In the genomic region with DNA sequence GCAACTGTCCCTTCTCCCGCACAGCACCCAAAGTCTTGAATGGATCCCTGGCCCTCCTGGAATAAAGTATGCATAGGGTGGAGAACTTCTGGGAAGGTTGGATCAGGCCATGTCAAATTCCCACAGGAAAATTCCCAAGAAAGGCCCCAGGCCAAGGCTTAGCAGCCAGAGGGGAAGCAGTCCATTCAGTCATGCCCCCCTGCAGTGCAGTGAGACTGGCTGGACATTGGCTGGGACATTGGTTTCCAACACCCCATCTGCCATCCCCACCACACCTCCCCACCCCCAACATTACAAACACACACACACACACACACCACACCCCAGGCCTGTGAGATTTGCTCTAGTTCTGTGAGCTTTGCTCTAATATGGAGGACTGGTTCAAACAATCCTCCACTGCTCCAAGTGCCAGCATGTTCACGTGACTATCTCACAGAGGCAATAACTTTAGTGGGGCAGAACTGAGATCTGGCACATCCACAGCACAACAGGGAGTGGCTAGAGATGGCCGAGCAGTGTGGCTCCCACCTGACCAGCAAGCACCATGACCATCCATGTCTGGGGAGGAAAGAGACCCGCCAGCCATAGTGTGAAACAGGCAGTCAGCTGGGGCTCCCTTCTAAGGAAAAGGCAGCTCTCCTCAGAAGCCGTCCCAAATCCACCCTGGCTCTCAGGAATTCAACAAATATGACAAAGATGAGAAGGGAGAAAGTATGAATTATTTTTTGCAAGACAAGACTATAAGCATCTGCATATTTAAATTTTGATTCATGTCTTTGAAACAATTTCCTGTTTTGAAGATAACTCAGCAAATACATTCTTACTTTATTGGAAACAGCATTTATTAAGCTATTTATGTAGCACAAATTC, we compare ENCODE assay signal across 24 cellular contexts. TPM values are rescaled to one million over a fixed set of nuclear protein-coding genes. Genes with fewer than 3 reads are reported as not detected.
A peak's percentile ranks its signal among the peaks of the same experiment; 100 is the strongest.
DNase-seq lines count a peak whose midpoint lies in the region; TF ChIP-seq lines count a peak whose summit lies in the region.
"Had no signal": no experiment of that assay in that cellular context is flagged by ENCODE, and none has a peak within 500 bp of the region (broad histone marks: within the 10 kb centered on the region; RNA-seq: fewer than 3 reads in every experiment).

No MANE protein-coding gene starts in this region.

- H3K27me3 ChIP-seq in AG04450 (ENCODE audit: control insufficient read depth, insufficient read depth, low read length) (no peaks in the 10 kb centered on the region), breast epithelium (no peaks in the 10 kb centered on the region)
- H3K27me3 ChIP-seq: ovary, sigmoid colon had no signal

- H3K36me3 Mint-ChIP-seq in HFFc6 (ENCODE audit: low read depth) (no peaks in the 10 kb centered on the region), neural crest cell (ENCODE audit: low read depth) (no peaks in the 10 kb centered on the region)
- H3K36me3 Mint-ChIP-seq: brain had no signal

- POLR2A ChIA-PET in AG04450 (lab: Yijun Ruan, JAX) = interaction anchor here (1.5 to 1.9 kb wide), 2 partner anchors 30 to 37 kb away, joined by 4 to 6 read pairs; no protein-coding TSS in a partner anchor

- peak overlapping the region; percentile 74 for H3K4me3 Mint-ChIP-seq in HFFc6
- no peak overlapping the region for H3K4me3 Mint-ChIP-seq in neural crest cell
- H3K4me3 Mint-ChIP-seq: activated CD4-positive, alpha-beta T cell treated with anti-CD3 and anti-CD28 coated beads, Interleukin-2, amount 10 ng/mL, durations not matched to agents 7 days and 5 days; brain; CD4-positive, alpha-beta T cell had no signal

- DNase-seq in AG04450 (ENCODE audit: low read depth, low spot score) = no peak
- no peak for DNase-seq in HFFc6
- no peak for DNase-seq in breast epithelium (ENCODE audit: low spot score in 2 of 2)
- no peak for DNase-seq in neural crest cell (ENCODE audit: low read depth, low spot score)
- no peak for DNase-seq in activated CD4-positive, alpha-beta T cell treated with anti-CD3 and anti-CD28 coated beads for 48 hours
- DNase-seq in stimulated activated naive CD4-positive, alpha-beta T cell treated with Interleukin-2 at 50 U/mL for 16 hours (lab: John Stamatoyannopoulos, UW) = no peak
- no peak for DNase-seq in DMS153 treated with DMSO at 0.1 percent for 48 hours (lab: John Stamatoyannopoulos, UW; ENCODE audit: unreplicated experiment)
- no peak for DNase-seq in stimulated activated CD4-positive, alpha-beta T cell treated with anti-CD3 and anti-CD28 coated beads, Interleukin-15, amount 100 ng/mL, for 24 hours
- DNase-seq: activated CD4-positive, alpha-beta T cell treated with anti-CD3 and anti-CD28 coated beads, Interleukin-2, amount 10 ng/mL, durations not matched to agents 7 days and 5 days; CD4-positive, alpha-beta T cell; esophagus squamous epithelium; kidney glomerular epithelial cell; NCI-H1417; NCI-H510A treated with DMSO at 0.1 percent for 48 hours; sigmoid colon; substantia nigra had no signal

- H3K4me1 Mint-ChIP-seq in HFFc6 (ENCODE audit: low read depth) (peaks cover 39% of the 10 kb centered on the region), neural crest cell (peaks cover 3% of the 10 kb centered on the region)
- H3K4me1 Mint-ChIP-seq: activated CD4-positive, alpha-beta T cell treated with anti-CD3 and anti-CD28 coated beads, Interleukin-2, amount 10 ng/mL, durations not matched to agents 7 days and 5 days had no signal

- H3K27ac ChIP-seq in AG04450 (ENCODE audit: low read depth, low read length) = peak overlapping the region; percentile 96
- H3K27ac ChIP-seq in breast epithelium = peak overlapping the region; percentile 68 to 84
- H3K27ac ChIP-seq: RWPE1, VCaP had no signal

- TF ChIP-seq CTCF in AG04450 (IDR thresholded peaks at IDR 0.05; ENCODE audit: low read depth, low read length) (no peak), HFFc6 (IDR thresholded peaks at IDR 0.05) (no peak), breast epithelium (IDR thresholded peaks at IDR 0.05) (no peak), neural crest cell (conservative IDR thresholded peaks at IDR 0.05) (no peak)

- H3K27me3 Mint-ChIP-seq in HFFc6 (ENCODE audit: insufficient read depth) (peaks cover 21% of the 10 kb centered on the region), neural crest cell (ENCODE audit: low read depth) (no peaks in the 10 kb centered on the region)

- H3K4me3 ChIP-seq in AG04450 (ENCODE audit: low read depth, low read length) (no peak overlapping the region), breast epithelium (no peak overlapping the region)
- H3K4me3 ChIP-seq: esophagus squamous epithelium, ovary, sigmoid colon had no signal

- H3K9me3 Mint-ChIP-seq in HFFc6 (peaks cover 4% of the 10 kb centered on the region; the same call in 1 of the 2 replicates), neural crest cell (peaks cover 7% of the 10 kb centered on the region)
- H3K9me3 Mint-ChIP-seq: activated CD4-positive, alpha-beta T cell treated with anti-CD3 and anti-CD28 coated beads, Interleukin-2, amount 10 ng/mL, durations not matched to agents 7 days and 5 days; CD4-positive, alpha-beta T cell had no signal

- intact Hi-C loops in breast epithelium (cut with DNase I; ENCODE audit: low total_unique reads) = loop anchor here (1.0 kb wide), 1 partner anchor 43 kb away; no protein-coding TSS in a partner anchor

- H3K9me3 ChIP-seq in AG04450 (ENCODE audit: control insufficient read depth, insufficient read depth, low read length) = no peaks in the 10 kb centered on the region
- no peaks in the 10 kb centered on the region for H3K9me3 ChIP-seq in breast epithelium
- H3K9me3 ChIP-seq: esophagus squamous epithelium, ovary, sigmoid colon had no signal

- CTCF ChIA-PET in AG04450 (lab: Charles Lee) = interaction anchor here (0.5 to 1.4 kb wide), 3 partner anchors 12 to 485 kb away, joined by 3 to 6 read pairs (median 3); no protein-coding TSS in a partner anchor

- no peaks in the 10 kb centered on the region for H3K4me1 ChIP-seq in breast epithelium
- H3K4me1 ChIP-seq: sigmoid colon had no signal

- H3K27ac Mint-ChIP-seq in HFFc6 (peak overlapping the region; percentile 95), neural crest cell (ENCODE audit: unreplicated experiment) (peak overlapping the region; percentile 67)
- H3K27ac Mint-ChIP-seq: activated CD4-positive, alpha-beta T cell treated with anti-CD3 and anti-CD28 coated beads, Interleukin-2, amount 10 ng/mL, durations not matched to agents 7 days and 5 days; CD4-positive, alpha-beta T cell had no signal

- no peaks in the 10 kb centered on the region for H3K36me3 ChIP-seq in breast epithelium
- H3K36me3 ChIP-seq: esophagus squamous epithelium, ovary, sigmoid colon had no signal

- no peak for TF ChIP-seq POLR2A in breast epithelium (IDR thresholded peaks at IDR 0.05)

RNA-seq across cellular contexts. Expression of gene FAM170B, which starts 6.7 kb away (rescaled TPM):
- not detected in 2 replicates for polyA plus RNA-seq in AG04450 (2011; rRNA removed)
- not detected in 2 replicates for polyA minus RNA-seq in AG04450 (2011; rRNA and poly(A)+ RNA removed)
- not detected for total RNA-seq in HFFc6 (2021; fragmentation: NEBNext Ultra II Directional; extraction: Animal tissue kit (Norgen Biotek cat#: 25700))
- total RNA-seq in breast epithelium (not detected), neural crest cell (not detected in 2 replicates)
- total RNA-seq: activated CD4-positive, alpha-beta T cell treated with anti-CD3 and anti-CD28 coated beads, Interleukin-2, amount 10 ng/mL, durations not matched to agents 7 days and 5 days; CD4-positive, alpha-beta T cell; esophagus squamous epithelium; glomerular endothelial cell; HepG2; lung microvascular endothelial cell; ovary; sigmoid colon; ureter had no signal
- polyA plus RNA-seq: HepG2, ovary, sigmoid colon had no signal

RNA-seq across cellular contexts. Expression of gene VSTM4, which starts 25.2 kb away (rescaled TPM):
- polyA plus RNA-seq in AG04450 (2011; rRNA removed) = 3.6 and 3.9 TPM in 2 replicates
- 4.0 and 4.3 TPM in 2 replicates for polyA minus RNA-seq in AG04450 (2011; rRNA and poly(A)+ RNA removed)
- under 1 TPM in 5 of 6 experiments, not detected in 1; 0.05 to 0.24 (median 0.14) TPM for total RNA-seq in HFFc6 (2021; fragmentation: NEBNext Ultra II Directional; extraction: Animal tissue kit (Norgen Biotek cat#: 25700))
- total RNA-seq in breast epithelium = 10 to 100 TPM in 1 of 3 donors, 1 to 10 TPM in 2; 8.5 to 17.3 (median 9.5) TPM
- total RNA-seq in neural crest cell = 2.2 and 2.3 TPM in 2 replicates
- total RNA-seq: HepG2 had no signal
- polyA plus RNA-seq: HepG2 had no signal

RNA-seq across cellular contexts. Expression of gene TMEM273, which starts 47.6 kb away (rescaled TPM):
- not detected in 2 replicates for polyA plus RNA-seq in AG04450 (2011; rRNA removed)
- not detected in 2 replicates for polyA minus RNA-seq in AG04450 (2011; rRNA and poly(A)+ RNA removed)
- total RNA-seq in HFFc6 (2021; fragmentation: NEBNext Ultra II Directional; extraction: Animal tissue kit (Norgen Biotek cat#: 25700)) = not detected
- total RNA-seq in breast epithelium (10 to 100 TPM in 2 of 3 donors, 1 to 10 TPM in 1; 9.1 to 29.8 (median 18.4) TPM), neural crest cell (0.37 TPM in 1 of 2 replicates, not detected in the other)
- total RNA-seq: HepG2 had no signal
- polyA plus RNA-seq: HepG2 had no signal
